ENCODE assay signal across 2 cellular contexts in the genomic region with DNA sequence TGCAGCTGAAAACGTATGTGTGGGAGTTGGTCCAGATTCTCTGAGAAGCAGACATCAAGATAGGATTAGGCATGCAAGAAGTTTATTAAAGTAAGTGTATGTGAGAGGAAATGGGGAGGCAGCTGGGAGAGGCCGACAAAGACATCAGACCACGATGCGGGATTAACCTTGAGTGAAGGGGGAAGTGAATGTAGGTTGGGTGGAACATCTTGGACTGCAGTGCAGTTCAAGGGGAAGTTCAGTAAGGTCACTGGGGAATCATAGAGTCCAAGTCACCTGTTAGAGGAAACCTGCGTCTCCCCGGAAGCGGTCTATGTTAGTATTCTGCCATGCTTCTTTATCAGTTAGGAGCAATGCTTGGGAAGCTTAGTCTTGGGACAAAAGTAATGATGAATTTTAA.
A peak's percentile ranks its signal among the peaks of the same experiment; 100 is the strongest.
TF ChIP-seq lines count a peak whose summit lies in the region.

No MANE protein-coding gene starts in this region.

TF ChIP-seq in GM12878, 131 proteins besides CTCF, POLR2A, EP300 and RAD21:
- TF ChIP-seq CHD4 (IDR thresholded peaks at IDR 0.05), result no peak
- no peak for TF ChIP-seq FOXM1 (IDR thresholded peaks at IDR 0.05; ENCODE audit: low read depth, low read length)
- TF ChIP-seq, protein P1, sequence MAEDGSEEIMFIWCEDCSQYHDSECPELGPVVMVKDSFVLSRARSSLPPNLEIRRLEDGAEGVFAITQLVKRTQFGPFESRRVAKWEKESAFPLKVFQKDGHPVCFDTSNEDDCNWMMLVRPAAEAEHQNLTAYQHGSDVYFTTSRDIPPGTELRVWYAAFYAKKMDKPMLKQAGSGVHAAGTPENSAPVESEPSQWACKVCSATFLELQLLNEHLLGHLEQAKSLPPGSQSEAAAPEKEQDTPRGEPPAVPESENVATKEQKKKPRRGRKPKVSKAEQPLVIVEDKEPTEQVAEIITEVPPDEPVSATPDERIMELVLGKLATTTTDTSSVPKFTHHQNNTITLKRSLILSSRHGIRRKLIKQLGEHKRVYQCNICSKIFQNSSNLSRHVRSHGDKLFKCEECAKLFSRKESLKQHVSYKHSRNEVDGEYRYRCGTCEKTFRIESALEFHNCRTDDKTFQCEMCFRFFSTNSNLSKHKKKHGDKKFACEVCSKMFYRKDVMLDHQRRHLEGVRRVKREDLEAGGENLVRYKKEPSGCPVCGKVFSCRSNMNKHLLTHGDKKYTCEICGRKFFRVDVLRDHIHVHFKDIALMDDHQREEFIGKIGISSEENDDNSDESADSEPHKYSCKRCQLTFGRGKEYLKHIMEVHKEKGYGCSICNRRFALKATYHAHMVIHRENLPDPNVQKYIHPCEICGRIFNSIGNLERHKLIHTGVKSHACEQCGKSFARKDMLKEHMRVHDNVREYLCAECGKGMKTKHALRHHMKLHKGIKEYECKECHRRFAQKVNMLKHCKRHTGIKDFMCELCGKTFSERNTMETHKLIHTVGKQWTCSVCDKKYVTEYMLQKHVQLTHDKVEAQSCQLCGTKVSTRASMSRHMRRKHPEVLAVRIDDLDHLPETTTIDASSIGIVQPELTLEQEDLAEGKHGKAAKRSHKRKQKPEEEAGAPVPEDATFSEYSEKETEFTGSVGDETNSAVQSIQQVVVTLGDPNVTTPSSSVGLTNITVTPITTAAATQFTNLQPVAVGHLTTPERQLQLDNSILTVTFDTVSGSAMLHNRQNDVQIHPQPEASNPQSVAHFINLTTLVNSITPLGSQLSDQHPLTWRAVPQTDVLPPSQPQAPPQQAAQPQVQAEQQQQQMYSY (CRISPR knock-in tag; IDR thresholded peaks at IDR 0.05), result no peak
- TF ChIP-seq SPI1 (IDR thresholded peaks at IDR 0.05; ENCODE audit: borderline replicate concordance, insufficient read depth, low read depth, low read length), result peak; percentile 50; the same call in 1 of the 2 replicates
- no peak for TF ChIP-seq KLF5 (IDR thresholded peaks at IDR 0.05; ENCODE audit: partially characterized antibody)

TF ChIP-seq in HepG2, 621 proteins besides CTCF, POLR2A, EP300 and RAD21:
- TF ChIP-seq, protein P2, sequence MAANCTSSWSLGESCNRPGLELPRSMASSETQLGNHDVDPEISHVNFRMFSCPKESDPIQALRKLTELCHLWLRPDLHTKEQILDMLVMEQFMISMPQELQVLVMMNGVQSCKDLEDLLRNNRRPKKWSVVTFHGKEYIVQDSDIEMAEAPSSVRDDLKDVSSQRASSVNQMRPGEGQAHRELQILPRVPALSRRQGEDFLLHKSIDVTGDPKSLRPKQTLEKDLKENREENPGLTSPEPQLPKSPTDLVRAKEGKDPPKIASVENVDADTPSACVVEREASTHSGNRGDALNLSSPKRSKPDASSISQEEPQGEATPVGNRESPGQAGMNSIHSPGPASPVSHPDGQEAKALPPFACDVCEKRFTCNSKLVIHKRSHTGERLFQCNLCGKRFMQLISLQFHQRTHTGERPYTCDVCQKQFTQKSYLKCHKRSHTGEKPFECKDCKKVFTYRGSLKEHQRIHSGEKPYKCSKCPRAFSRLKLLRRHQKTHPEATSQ (CRISPR knock-in tag; IDR thresholded peaks at IDR 0.05; ENCODE audit: borderline replicate concordance), result no peak
- TF ChIP-seq TMF1 (CRISPR knock-in tag; IDR thresholded peaks at IDR 0.05; ENCODE audit: low read depth) (no peak), ZNF235 (CRISPR knock-in tag; IDR thresholded peaks at IDR 0.05; ENCODE audit: borderline replicate concordance) (no peak), ZBTB8A (CRISPR knock-in tag; IDR thresholded peaks at IDR 0.05; ENCODE audit: borderline replicate concordance, low read depth) (no peak), ZNF10 (CRISPR knock-in tag; IDR thresholded peaks at IDR 0.05; ENCODE audit: borderline replicate concordance, low read depth) (no peak), ZNF234 (CRISPR knock-in tag; conservative IDR thresholded peaks at IDR 0.05) (no peak), ZSCAN29 (CRISPR knock-in tag; conservative IDR thresholded peaks at IDR 0.05) (no peak), GPN1 (CRISPR knock-in tag; IDR thresholded peaks at IDR 0.05; ENCODE audit: borderline replicate concordance) (no peak), BHLHE40 (IDR thresholded peaks at IDR 0.05; ENCODE audit: low read length) (no peak), TEAD3 (CRISPR knock-in tag; optimal IDR thresholded peaks at IDR 0.05; ENCODE audit: borderline replicate concordance) (no peak)
- TF ChIP-seq, protein P3, sequence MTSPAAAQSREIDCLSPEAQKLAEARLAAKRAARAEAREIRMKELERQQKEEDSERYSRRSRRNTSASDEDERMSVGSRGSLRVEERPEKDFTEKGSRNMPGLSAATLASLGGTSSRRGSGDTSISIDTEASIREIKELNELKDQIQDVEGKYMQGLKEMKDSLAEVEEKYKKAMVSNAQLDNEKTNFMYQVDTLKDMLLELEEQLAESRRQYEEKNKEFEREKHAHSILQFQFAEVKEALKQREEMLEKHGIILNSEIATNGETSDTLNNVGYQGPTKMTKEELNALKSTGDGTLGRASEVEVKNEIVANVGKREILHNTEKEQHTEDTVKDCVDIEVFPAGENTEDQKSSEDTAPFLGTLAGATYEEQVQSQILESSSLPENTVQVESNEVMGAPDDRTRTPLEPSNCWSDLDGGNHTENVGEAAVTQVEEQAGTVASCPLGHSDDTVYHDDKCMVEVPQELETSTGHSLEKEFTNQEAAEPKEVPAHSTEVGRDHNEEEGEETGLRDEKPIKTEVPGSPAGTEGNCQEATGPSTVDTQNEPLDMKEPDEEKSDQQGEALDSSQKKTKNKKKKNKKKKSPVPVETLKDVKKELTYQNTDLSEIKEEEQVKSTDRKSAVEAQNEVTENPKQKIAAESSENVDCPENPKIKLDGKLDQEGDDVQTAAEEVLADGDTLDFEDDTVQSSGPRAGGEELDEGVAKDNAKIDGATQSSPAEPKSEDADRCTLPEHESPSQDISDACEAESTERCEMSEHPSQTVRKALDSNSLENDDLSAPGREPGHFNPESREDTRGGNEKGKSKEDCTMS (CRISPR knock-in tag; conservative IDR thresholded peaks at IDR 0.05), result no peak
- TF ChIP-seq, protein P4, sequence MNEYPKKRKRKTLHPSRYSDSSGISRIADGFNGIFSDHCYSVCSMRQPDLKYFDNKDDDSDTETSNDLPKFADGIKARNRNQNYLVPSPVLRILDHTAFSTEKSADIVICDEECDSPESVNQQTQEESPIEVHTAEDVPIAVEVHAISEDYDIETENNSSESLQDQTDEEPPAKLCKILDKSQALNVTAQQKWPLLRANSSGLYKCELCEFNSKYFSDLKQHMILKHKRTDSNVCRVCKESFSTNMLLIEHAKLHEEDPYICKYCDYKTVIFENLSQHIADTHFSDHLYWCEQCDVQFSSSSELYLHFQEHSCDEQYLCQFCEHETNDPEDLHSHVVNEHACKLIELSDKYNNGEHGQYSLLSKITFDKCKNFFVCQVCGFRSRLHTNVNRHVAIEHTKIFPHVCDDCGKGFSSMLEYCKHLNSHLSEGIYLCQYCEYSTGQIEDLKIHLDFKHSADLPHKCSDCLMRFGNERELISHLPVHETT (CRISPR knock-in tag; conservative IDR thresholded peaks at IDR 0.05), result no peak
- TF ChIP-seq, protein P5, sequence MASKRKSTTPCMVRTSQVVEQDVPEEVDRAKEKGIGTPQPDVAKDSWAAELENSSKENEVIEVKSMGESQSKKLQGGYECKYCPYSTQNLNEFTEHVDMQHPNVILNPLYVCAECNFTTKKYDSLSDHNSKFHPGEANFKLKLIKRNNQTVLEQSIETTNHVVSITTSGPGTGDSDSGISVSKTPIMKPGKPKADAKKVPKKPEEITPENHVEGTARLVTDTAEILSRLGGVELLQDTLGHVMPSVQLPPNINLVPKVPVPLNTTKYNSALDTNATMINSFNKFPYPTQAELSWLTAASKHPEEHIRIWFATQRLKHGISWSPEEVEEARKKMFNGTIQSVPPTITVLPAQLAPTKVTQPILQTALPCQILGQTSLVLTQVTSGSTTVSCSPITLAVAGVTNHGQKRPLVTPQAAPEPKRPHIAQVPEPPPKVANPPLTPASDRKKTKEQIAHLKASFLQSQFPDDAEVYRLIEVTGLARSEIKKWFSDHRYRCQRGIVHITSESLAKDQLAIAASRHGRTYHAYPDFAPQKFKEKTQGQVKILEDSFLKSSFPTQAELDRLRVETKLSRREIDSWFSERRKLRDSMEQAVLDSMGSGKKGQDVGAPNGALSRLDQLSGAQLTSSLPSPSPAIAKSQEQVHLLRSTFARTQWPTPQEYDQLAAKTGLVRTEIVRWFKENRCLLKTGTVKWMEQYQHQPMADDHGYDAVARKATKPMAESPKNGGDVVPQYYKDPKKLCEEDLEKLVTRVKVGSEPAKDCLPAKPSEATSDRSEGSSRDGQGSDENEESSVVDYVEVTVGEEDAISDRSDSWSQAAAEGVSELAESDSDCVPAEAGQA (IDR thresholded peaks at IDR 0.05; ENCODE audit: low read depth), result no peak
- TF ChIP-seq, protein P5 (CRISPR knock-in tag; IDR thresholded peaks at IDR 0.05; ENCODE audit: borderline replicate concordance), result no peak
- TF ChIP-seq, protein P6, sequence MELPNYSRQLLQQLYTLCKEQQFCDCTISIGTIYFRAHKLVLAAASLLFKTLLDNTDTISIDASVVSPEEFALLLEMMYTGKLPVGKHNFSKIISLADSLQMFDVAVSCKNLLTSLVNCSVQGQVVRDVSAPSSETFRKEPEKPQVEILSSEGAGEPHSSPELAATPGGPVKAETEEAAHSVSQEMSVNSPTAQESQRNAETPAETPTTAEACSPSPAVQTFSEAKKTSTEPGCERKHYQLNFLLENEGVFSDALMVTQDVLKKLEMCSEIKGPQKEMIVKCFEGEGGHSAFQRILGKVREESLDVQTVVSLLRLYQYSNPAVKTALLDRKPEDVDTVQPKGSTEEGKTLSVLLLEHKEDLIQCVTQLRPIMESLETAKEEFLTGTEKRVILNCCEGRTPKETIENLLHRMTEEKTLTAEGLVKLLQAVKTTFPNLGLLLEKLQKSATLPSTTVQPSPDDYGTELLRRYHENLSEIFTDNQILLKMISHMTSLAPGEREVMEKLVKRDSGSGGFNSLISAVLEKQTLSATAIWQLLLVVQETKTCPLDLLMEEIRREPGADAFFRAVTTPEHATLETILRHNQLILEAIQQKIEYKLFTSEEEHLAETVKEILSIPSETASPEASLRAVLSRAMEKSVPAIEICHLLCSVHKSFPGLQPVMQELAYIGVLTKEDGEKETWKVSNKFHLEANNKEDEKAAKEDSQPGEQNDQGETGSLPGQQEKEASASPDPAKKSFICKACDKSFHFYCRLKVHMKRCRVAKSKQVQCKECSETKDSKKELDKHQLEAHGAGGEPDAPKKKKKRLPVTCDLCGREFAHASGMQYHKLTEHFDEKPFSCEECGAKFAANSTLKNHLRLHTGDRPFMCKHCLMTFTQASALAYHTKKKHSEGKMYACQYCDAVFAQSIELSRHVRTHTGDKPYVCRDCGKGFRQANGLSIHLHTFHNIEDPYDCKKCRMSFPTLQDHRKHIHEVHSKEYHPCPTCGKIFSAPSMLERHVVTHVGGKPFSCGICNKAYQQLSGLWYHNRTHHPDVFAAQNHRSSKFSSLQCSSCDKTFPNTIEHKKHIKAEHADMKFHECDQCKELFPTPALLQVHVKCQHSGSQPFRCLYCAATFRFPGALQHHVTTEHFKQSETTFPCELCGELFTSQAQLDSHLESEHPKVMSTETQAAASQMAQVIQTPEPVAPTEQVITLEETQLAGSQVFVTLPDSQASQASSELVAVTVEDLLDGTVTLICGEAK (IDR thresholded peaks at IDR 0.05), result no peak
- TF ChIP-seq, protein P6 (CRISPR knock-in tag; IDR thresholded peaks at IDR 0.05), result no peak
